Comparison of ENCODE assay signal across 8 cellular contexts in the genomic region with DNA sequence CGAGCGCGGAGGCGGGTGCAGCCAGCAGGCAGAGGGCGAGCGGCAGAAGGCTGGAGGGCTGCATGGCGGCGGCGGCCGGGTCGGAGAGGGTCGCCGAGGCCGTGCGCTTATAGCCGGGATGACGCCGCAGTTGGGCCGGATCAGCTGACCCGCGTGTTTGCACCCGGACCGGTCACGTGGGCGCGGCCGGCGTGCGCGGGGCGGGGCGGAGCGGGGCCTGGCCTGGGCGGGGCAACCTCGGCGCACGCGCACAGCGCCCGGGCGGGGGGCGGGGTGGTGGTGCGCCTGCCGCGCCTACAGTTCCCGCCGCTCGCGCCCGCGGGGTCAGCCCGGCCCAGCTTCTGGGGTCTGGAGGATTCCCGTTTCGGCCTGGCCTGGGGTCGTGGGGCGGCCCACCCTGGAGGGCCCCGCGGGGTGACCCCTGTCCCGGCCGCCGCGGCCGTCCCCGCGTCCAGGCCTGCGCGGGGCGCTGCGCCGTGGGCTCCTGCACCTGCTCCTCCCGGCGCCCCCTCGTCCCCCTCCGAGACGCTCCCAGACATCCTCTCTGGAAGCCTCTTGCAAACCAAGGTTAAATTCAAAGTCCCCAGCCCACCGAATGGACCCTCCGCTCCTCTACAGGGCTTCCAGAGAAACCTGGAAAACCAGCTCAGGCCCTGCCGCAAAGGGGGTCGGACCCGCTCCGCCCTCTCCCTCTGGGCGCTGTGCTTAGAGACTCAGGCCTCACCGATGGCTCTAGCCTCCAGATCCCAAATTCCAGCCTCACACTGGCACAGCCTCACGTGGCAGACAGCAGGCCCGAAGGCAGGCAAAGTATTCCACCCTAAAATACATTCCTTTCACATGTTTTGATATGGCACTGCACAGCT. TPM values are rescaled to one million over a fixed set of nuclear protein-coding genes. Genes with fewer than 3 reads are reported as not detected.
DNase-seq lines count a peak whose midpoint lies in the region; ATAC-seq, FAIRE-seq and TF ChIP-seq lines count a peak whose summit lies in the region.

TSS of gene CTSD (minus strand) at position 132 of the 866 bp plus-strand sequence. CDS start at position 64, 68 bp downstream.

- H3K79me2 ChIP-seq in keratinocyte (ENCODE audit: control insufficient read depth, insufficient read depth, low read length) = peaks cover 4% of the 10 kb centered on the region

- dilution Hi-C loops in keratinocyte (cut with MboI; ENCODE audit: extremely low pct_ligation_motif_present, low sequenced_read_pairs) = no loop called here

- H2AFZ ChIP-seq in keratinocyte (ENCODE audit: control insufficient read depth, low read length) = peak within 1 kb of the TSS; percentile 67

- H3K9ac ChIP-seq in keratinocyte (ENCODE audit: control insufficient read depth, extremely low read depth, insufficient read depth, low read length) = peak within 1 kb of the TSS; percentile 71

- peak within 1 kb of the TSS; percentile 96 for H3K27ac ChIP-seq in caudate nucleus (ENCODE audit: low read depth, low read length)
- H3K27ac ChIP-seq in keratinocyte (ENCODE audit: control insufficient read depth, insufficient read depth, low read length) = peak within 1 kb of the TSS; percentile 52

- peak in 1 of 3 experiments; percentile 10 for TF ChIP-seq CTCF in keratinocyte (optimal IDR thresholded peaks at IDR 0.05 in 1 of 3, IDR thresholded peaks at IDR 0.05 in 1 of 3, conservative IDR thresholded peaks at IDR 0.05 in 1 of 3; ENCODE audit: extremely low read depth in 1 of 3, insufficient read depth in 2 of 3, low read length in 3 of 3)

- H3K9me3 ChIP-seq in keratinocyte (ENCODE audit: control insufficient read depth, low read depth, low read length) = no peaks in the 10 kb centered on the region

- no peak for FAIRE-seq in keratinocyte (lab: Jason Lieb, UNC)

- H3K36me3 ChIP-seq in keratinocyte (ENCODE audit: control insufficient read depth in 2 of 2, extremely low read depth in 1 of 2, insufficient read depth in 2 of 2, low read length in 2 of 2) = peaks cover 6 to 7% of the 10 kb centered on the region in 2 experiments

- peak; percentile 68 for ATAC-seq in HG02840 (IDR thresholded peaks at IDR 0.05; ENCODE audit: low FRiP score, unreplicated experiment)

- peak within 1 kb of the TSS; percentile 80 to 97 (median 85) for H3K4me3 ChIP-seq in keratinocyte (ENCODE audit: control insufficient read depth in 2 of 3, extremely low read depth in 1 of 3, insufficient read depth in 2 of 3, low read depth in 1 of 3, low read length in 3 of 3)

- H3K27me3 ChIP-seq in keratinocyte (ENCODE audit: control insufficient read depth, extremely low read depth, insufficient read depth, low read length) = no peaks in the 10 kb centered on the region

- peak; percentile 81 to 90 (median 82) for DNase-seq in NCI-H1417 (lab: John Stamatoyannopoulos, UW)
- DNase-seq in NCI-H1417 treated with DMSO at 0.1 percent for 48 hours (lab: John Stamatoyannopoulos, UW) = no peak
- DNase-seq in NCI-H2107 (lab: John Stamatoyannopoulos, UW) = peak; percentile 45
- peak; percentile 76 to 86 (median 82) for DNase-seq in activated CD4-positive, CD25-positive, alpha-beta regulatory T cell (lab: John Stamatoyannopoulos, UW)
- DNase-seq in caudate nucleus (lab: John Stamatoyannopoulos, UW) = peak in 59 of 61 donors; percentile 23 to 96 (median 83)
- DNase-seq in keratinocyte (ENCODE audit: low read depth, low spot score) = no peak
- peak; percentile 73 to 86 (median 85) for DNase-seq in stimulated activated CD4-positive, alpha-beta T cell treated with anti-CD3 and anti-CD28 coated beads, Interleukin-12 subunit alpha, Interleukin-12 subunit beta, amount 100 ng/mL, for 48 hours (ENCODE audit: low read depth in 2 of 3, low spot score in 1 of 3)

- H4K20me1 ChIP-seq in keratinocyte (ENCODE audit: control insufficient read depth, extremely low read depth, insufficient read depth, low read length) = no peaks in the 10 kb centered on the region

- peaks cover 20% of the 10 kb centered on the region for H3K4me1 ChIP-seq in keratinocyte (ENCODE audit: control insufficient read depth, extremely low read depth, insufficient read depth, low read length)

- H3K4me2 ChIP-seq in keratinocyte (ENCODE audit: control insufficient read depth, extremely low read depth, insufficient read depth, low read depth, low read length) = peak within 1 kb of the TSS; percentile 91

- no peaks in the 10 kb centered on the region for H3K9me1 ChIP-seq in keratinocyte (ENCODE audit: control insufficient read depth, extremely low read depth, insufficient read depth, low read length)

RNA-seq across cellular contexts. Expression of gene CTSD, which starts in this region (rescaled TPM):
- 152 to 353 TPM (median 215 TPM) in 3 replicates for polyA plus RNA-seq in keratinocyte
- 210 TPM for polyA plus RNA-seq in keratinocyte (2011; ENCODE audit: low read depth)
- polyA plus RNA-seq in keratinocyte (2011; cell fraction: cytosol; rRNA removed) = 237 and 358 TPM in 2 replicates
- 570 and 746 TPM in 2 replicates for polyA plus RNA-seq in keratinocyte (2011; cell fraction: nucleus; rRNA removed)
- 327 and 379 TPM in 2 replicates for polyA plus RNA-seq in keratinocyte (2012; ENCODE audit: low replicate concordance)
- polyA minus RNA-seq in keratinocyte = 282 to 776 TPM (median 516 TPM) in 3 replicates
- polyA minus RNA-seq in keratinocyte (2011; cell fraction: cytosol; rRNA and poly(A)+ RNA removed) = 498 TPM
- 693 and 756 TPM in 2 replicates for polyA minus RNA-seq in keratinocyte (2011; cell fraction: nucleus; rRNA and poly(A)+ RNA removed)

Comparison
In these comparisons a context has a peak if more than half of its experiments do, and no peak if none do; other contexts are left out.
1. DNase-seq: peak in NCI-H1417 (3 of 3), NCI-H2107 (single experiment), activated CD4-positive, CD25-positive, alpha-beta regulatory T cell (4 of 4), caudate nucleus (59 of 61) and stimulated activated CD4-positive, alpha-beta T cell treated with anti-CD3 and anti-CD28 coated beads, Interleukin-12 subunit alpha, Interleukin-12 subunit beta, amount 100 ng/mL, for 48 hours (3 of 3); none in NCI-H1417 treated with DMSO at 0.1 percent for 48 hours (single experiment) and keratinocyte (single experiment).